Comparison of ENCODE assay signal across 7 cellular contexts in the genomic region with DNA sequence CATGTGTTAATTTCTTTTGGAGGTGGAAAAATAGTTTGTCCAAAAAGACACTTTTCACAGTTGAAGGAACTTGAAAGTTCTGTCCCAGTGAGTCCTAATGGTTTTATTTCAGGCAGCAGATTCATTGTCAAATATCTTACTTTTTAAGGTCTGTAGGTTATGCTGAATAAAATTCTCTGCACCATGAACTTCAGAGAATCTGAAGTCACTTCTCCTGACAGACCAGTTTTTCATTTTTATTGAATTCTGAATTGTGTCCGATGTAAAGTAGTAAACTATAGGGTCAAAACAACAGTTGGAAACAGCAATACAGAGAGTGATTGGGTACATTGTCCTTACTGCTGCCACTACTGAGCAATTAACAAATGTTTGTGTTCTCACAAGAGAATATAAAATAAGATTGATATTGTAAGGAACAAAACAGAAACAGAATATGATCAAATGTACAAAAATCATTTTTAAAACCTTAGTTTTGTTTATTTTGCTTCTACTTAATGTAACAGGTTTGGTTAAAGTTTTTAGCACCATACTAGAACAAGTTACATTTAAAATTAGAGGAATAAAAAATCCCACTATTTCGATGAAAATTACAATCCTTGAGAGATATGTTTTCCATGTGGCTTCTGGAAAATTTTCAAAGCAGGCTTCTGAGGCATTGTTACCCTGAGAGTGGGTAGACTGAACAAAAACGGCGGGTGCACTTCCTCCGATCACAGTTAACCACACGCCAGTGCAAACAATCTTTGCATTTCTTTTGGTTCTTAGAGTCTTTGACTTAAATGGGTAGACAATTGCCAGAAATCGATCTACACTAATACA.
A peak's percentile ranks its signal among the peaks of the same experiment; 100 is the strongest.
DNase-seq lines count a peak whose midpoint lies in the region; ATAC-seq, FAIRE-seq and TF ChIP-seq lines count a peak whose summit lies in the region.

No MANE protein-coding gene starts in this region.

- DNase-seq in NB4 (ENCODE audit: low read depth) (peak; percentile 17), astrocyte of the hippocampus (ENCODE audit: low read depth, low spot score) (peak; percentile 21), kidney glomerular epithelial cell (lab: John Stamatoyannopoulos, UW) (peak; percentile 29), superior temporal gyrus (ENCODE audit: extremely low spot score) (peak; percentile 17), HTR-8/SVneo (ENCODE audit: insufficient read length, low spot score) (no peak)

- H3K4me3 ChIP-seq in NB4 (ENCODE audit: low read depth, low read length) = peak overlapping the region; percentile 45

- TF ChIP-seq CTCF in NB4 (IDR thresholded peaks at IDR 0.05; ENCODE audit: low read depth, low read length) = no peak

- TF ChIP-seq POLR2A in NB4 (IDR thresholded peaks at IDR 0.05; ENCODE audit: extremely low read depth, insufficient read length) = no peak

- no peak for FAIRE-seq in HTR-8/SVneo (lab: Jason Lieb, UNC)

- no peak for ATAC-seq in GM21367 (IDR thresholded peaks at IDR 0.05; ENCODE audit: unreplicated experiment)
- ATAC-seq in HG02884 (IDR thresholded peaks at IDR 0.05; ENCODE audit: unreplicated experiment) = no peak
